ENCODE assay signal across 8 cellular contexts in genomic region chr14:74085047-74085637, GRCh38. TPM values are rescaled to one million over a fixed set of nuclear protein-coding genes. Genes with fewer than 3 reads are reported as not detected.
DNase-seq lines count a peak whose midpoint lies in the region; ATAC-seq and TF ChIP-seq lines count a peak whose summit lies in the region.

No MANE protein-coding gene starts in this region.

- peaks cover 23% of the 10 kb centered on the region for H3K4me1 Mint-ChIP-seq in type B pancreatic cell (ENCODE audit: unreplicated experiment)

- no peak for TF ChIP-seq CTCF in mucosa of descending colon (IDR thresholded peaks at IDR 0.05)
- no peak for TF ChIP-seq CTCF in type B pancreatic cell (conservative IDR thresholded peaks at IDR 0.05)

- intact Hi-C loops in mucosa of descending colon (cut with DNase I, micrococcal nuclease), result no loop called here

- peaks cover 5% of the 10 kb centered on the region for H3K4me1 ChIP-seq in effector memory CD4-positive, alpha-beta T cell (ENCODE audit: control insufficient read depth, insufficient read depth, low read length, poor library complexity, severe bottlenecking)
- peaks cover 7% of the 10 kb centered on the region for H3K4me1 ChIP-seq in mucosa of descending colon (ENCODE audit: low read depth)

- ATAC-seq in HG02840 (IDR thresholded peaks at IDR 0.05; ENCODE audit: low FRiP score, unreplicated experiment) (peak; percentile 6), SK-N-SH treated with all-trans-retinoic acid at 6 μM for 48 hours (peak; percentile 37), mucosa of descending colon (peak; percentile 4)

- no peaks in the 10 kb centered on the region for H3K9me3 ChIP-seq in effector memory CD4-positive, alpha-beta T cell (ENCODE audit: control insufficient read depth, low read length)
- H3K9me3 ChIP-seq in mucosa of descending colon, result no peaks in the 10 kb centered on the region

- H3K27ac Mint-ChIP-seq in type B pancreatic cell, result peak overlapping the region; percentile 97

- H3K27me3 Mint-ChIP-seq in type B pancreatic cell, result no peaks in the 10 kb centered on the region

- H3K36me3 Mint-ChIP-seq in type B pancreatic cell, result no peaks in the 10 kb centered on the region

- H3K4me3 ChIP-seq in effector memory CD4-positive, alpha-beta T cell (ENCODE audit: insufficient read depth, low read depth, low read length, poor library complexity, severe bottlenecking), result peak overlapping the region; percentile 74
- peak overlapping the region; percentile 53 for H3K4me3 ChIP-seq in mucosa of descending colon

- no peaks in the 10 kb centered on the region for H3K36me3 ChIP-seq in effector memory CD4-positive, alpha-beta T cell (ENCODE audit: control insufficient read depth, insufficient read depth, low read length)
- H3K36me3 ChIP-seq in mucosa of descending colon (ENCODE audit: low read depth), result no peaks in the 10 kb centered on the region

- peak overlapping the region; percentile 71 for H3K27ac ChIP-seq in effector memory CD4-positive, alpha-beta T cell (ENCODE audit: insufficient read depth, low read length, poor library complexity, severe bottlenecking)

- no peaks in the 10 kb centered on the region for H3K9me3 Mint-ChIP-seq in type B pancreatic cell

- peak; percentile 1 to 10 for DNase-seq in activated CD4-positive, alpha-beta T cell treated with anti-CD3 and anti-CD28 coated beads for 24 hours (ENCODE audit: low read depth in 2 of 2)
- no peak for DNase-seq in activated CD4-positive, alpha-beta T cell treated with anti-CD3 and anti-CD28 coated beads for 4 hours
- no peak for DNase-seq in effector memory CD4-positive, alpha-beta T cell
- DNase-seq in mucosa of descending colon, result peak in 1 of 3 donors; percentile 56
- no peak for DNase-seq in type B pancreatic cell (ENCODE audit: extremely low spot score, unreplicated experiment)
- no peak for DNase-seq in NCI-H2227 treated with DMSO at 0.1 percent for 48 hours (lab: John Stamatoyannopoulos, UW)

- H3K4me3 Mint-ChIP-seq in type B pancreatic cell, result peak overlapping the region; percentile 99

- H3K27me3 ChIP-seq in effector memory CD4-positive, alpha-beta T cell (replicated peaks; ENCODE audit: control insufficient read depth, insufficient read depth, low read length, poor library complexity, severe bottlenecking), result no peaks in the 10 kb centered on the region

TF ChIP-seq in SK-N-SH treated with all-trans-retinoic acid at 6 μM for 48 hours, 23 proteins besides CTCF, POLR2A, EP300 and RAD21:
- TF ChIP-seq SNAI2 (CRISPR knock-in tag; IDR thresholded peaks at IDR 0.05) (no peak), TCF4 (CRISPR knock-in tag; IDR thresholded peaks at IDR 0.05; ENCODE audit: borderline replicate concordance) (no peak), CSDC2 (CRISPR knock-in tag; IDR thresholded peaks at IDR 0.05) (no peak), TSHZ2 (CRISPR knock-in tag; IDR thresholded peaks at IDR 0.05) (no peak), ZC3H10 (CRISPR knock-in tag; IDR thresholded peaks at IDR 0.05) (no peak), ARNTL (CRISPR knock-in tag; IDR thresholded peaks at IDR 0.05; ENCODE audit: borderline replicate concordance, low read depth) (no peak), ISL1 (CRISPR knock-in tag; IDR thresholded peaks at IDR 0.05) (no peak), RARB (CRISPR knock-in tag; IDR thresholded peaks at IDR 0.05) (no peak), OSR1 (CRISPR knock-in tag; IDR thresholded peaks at IDR 0.05) (no peak), ZNF70 (CRISPR knock-in tag; IDR thresholded peaks at IDR 0.05) (no peak), TOX (CRISPR knock-in tag; IDR thresholded peaks at IDR 0.05; ENCODE audit: borderline replicate concordance) (no peak), ZFP30 (CRISPR knock-in tag; IDR thresholded peaks at IDR 0.05) (no peak), PPARA (CRISPR knock-in tag; IDR thresholded peaks at IDR 0.05; ENCODE audit: borderline replicate concordance) (no peak), BACH2 (CRISPR knock-in tag; IDR thresholded peaks at IDR 0.05; ENCODE audit: borderline replicate concordance) (no peak), CSRNP3 (CRISPR knock-in tag; IDR thresholded peaks at IDR 0.05) (no peak)

RNA-seq across cellular contexts. Expression of gene LIN52, which starts 0.4 kb away (rescaled TPM):
- total RNA-seq in mucosa of descending colon (1 to 10 TPM; 4.1 to 9.0 (median 7.4) TPM), type B pancreatic cell (ENCODE audit: low replicate concordance) (6.9 and 15.1 TPM in 2 replicates)

RNA-seq across cellular contexts. Expression of gene ALDH6A1, which starts 0.9 kb away (rescaled TPM):
- total RNA-seq in mucosa of descending colon (10 to 100 TPM; 26.7 to 42.1 (median 32.6) TPM), type B pancreatic cell (ENCODE audit: low replicate concordance) (28.2 and 67.2 TPM in 2 replicates)

Comparison
In these comparisons a context has a peak if more than half of its experiments do, and no peak if none do; other contexts are left out.
1. DNase-seq: peak in activated CD4-positive, alpha-beta T cell treated with anti-CD3 and anti-CD28 coated beads for 24 hours (2 of 2); none in activated CD4-positive, alpha-beta T cell treated with anti-CD3 and anti-CD28 coated beads for 4 hours (0 of 2), effector memory CD4-positive, alpha-beta T cell (0 of 3), type B pancreatic cell (single experiment) and NCI-H2227 treated with DMSO at 0.1 percent for 48 hours (single experiment).
2. Peak in every context shown above with its lines, with median percentiles within 50 percentile points of each other: ATAC-seq.